In the genomic region with DNA sequence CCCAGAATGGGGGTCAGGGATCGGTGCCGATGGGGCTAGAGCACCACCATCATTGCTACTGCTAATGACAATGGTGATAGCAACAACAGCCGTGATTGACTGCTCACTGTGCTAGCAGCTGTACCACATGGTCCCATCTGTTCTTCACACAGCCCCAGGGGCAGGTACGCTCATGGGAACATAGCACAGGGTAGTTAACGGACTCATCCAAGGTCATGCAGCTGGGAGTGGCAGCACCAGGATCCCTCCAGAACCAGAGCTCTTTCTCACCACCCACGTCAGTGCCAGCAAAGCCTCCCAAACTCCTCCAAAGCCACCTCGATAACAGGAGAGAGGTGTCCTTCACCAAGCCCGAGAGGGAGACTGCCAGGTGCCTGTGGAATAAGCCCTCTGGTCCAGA, we compare ENCODE assay signal across 19 cellular contexts.
"Had no signal": no experiment of that assay in that cellular context is flagged by ENCODE, and none has a peak within 500 bp of the region (broad histone marks: within the 10 kb centered on the region; RNA-seq: fewer than 3 reads in every experiment).

No MANE protein-coding gene starts in this region.

- H3K27ac ChIP-seq: body of pancreas, coronary artery, esophagus muscularis mucosa, transverse colon had no signal

- DNase-seq: activated CD4-positive, alpha-beta T cell treated with anti-CD3 and anti-CD28 coated beads, Interleukin-2, amount 10 ng/mL, durations not matched to agents 24 days and 14 days; activated CD8-positive, alpha-beta memory T cell treated with anti-CD3 and anti-CD28 coated beads, Interleukin-2, amount 50 U/mL, for 4 hours; activated CD8-positive, alpha-beta T cell treated with anti-CD3 and anti-CD28 coated beads, Interleukin-2, amount 10 ng/mL, durations not matched to agents 7 days and 5 days; activated gamma-delta T cell treated with Interleukin-2 at 50 U/mL for 16 hours; activated T-cell treated with anti-CD3 and anti-CD28 coated beads, Interleukin-2, amount 50 U/mL, for 48 hours; amniotic stem cell; body of pancreas; central memory CD4-positive, alpha-beta T cell; hypothalamus; kidney glomerular epithelial cell; left ventricle myocardium superior; natural killer cell; nucleus accumbens; stimulated activated naive CD8-positive, alpha-beta T cell treated with anti-CD3 and anti-CD28 coated beads, Interleukin-15, Interleukin-2, amounts not matched to agents 100 U/mL and 50 U/mL, for 24 hours; T-helper 17 cell; transverse colon had no signal

- H3K27me3 ChIP-seq: body of pancreas, esophagus muscularis mucosa, transverse colon had no signal

- H3K9me3 ChIP-seq: body of pancreas, esophagus muscularis mucosa, transverse colon had no signal

- H3K36me3 ChIP-seq: transverse colon had no signal

- ATAC-seq: activated CD8-positive, alpha-beta T cell treated with anti-CD3 and anti-CD28 coated beads, Interleukin-2, amount 10 ng/mL, durations not matched to agents 7 days and 5 days; body of pancreas; left ventricle myocardium superior; natural killer cell; stimulated activated naive CD8-positive, alpha-beta T cell treated with anti-CD3 and anti-CD28 coated beads, Interleukin-15, Interleukin-2, amounts not matched to agents 100 U/mL and 50 U/mL, for 24 hours; T-helper 17 cell had no signal

- H3K4me3 ChIP-seq: body of pancreas, coronary artery, esophagus muscularis mucosa, smooth muscle cell, transverse colon had no signal
